8 cellular contexts compared by ENCODE assay signal in the genomic region with DNA sequence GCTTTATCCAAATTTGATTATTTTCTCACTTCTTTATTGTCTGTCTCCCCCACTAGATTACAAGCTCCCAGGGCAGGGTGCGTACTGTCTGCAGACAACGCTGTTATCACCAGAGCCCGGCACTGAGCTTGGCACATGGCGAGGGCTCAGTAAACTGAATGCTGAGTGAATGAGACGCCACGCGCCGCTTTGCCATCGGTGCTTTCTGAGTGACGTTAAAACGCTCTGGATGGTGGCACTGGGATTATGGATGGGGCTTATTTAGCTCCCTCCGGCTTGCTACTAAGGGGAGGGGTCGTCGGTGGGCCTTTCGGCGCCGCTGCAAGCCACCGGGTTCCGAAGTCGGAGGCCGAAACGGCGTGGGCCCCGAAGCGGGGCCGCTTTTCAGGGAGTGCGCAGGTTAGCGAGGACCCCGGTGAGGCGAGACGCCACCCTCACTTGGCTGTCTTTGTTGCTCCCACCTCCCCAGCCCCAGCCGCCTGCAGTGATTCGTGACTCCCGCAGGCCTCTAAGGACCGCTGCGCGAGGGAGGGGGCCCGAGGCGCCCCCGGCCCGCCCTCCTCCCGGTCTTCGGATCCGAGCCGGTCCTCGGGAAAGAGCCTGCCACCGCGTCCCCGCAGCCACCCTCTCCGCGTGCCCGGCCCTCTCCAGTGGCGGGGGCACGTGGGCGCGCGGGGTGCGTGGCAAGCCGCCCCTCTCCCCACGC. TPM values are rescaled to one million over a fixed set of nuclear protein-coding genes. Genes with fewer than 3 reads are reported as not detected.
DNase-seq lines count a peak whose midpoint lies in the region; ATAC-seq, FAIRE-seq and TF ChIP-seq lines count a peak whose summit lies in the region.

No MANE protein-coding gene starts in this region.

- H3K4me2 ChIP-seq in OCI-LY7 (ENCODE audit: low read length) (peak overlapping the region; percentile 44), GM12878 (ENCODE audit: control insufficient read depth, insufficient read depth) (peak overlapping the region; percentile 38)

- RAD21 ChIA-PET in GM12878 (lab: Charles Lee; ENCODE audit: unreplicated experiment), result no interaction called here

- TF ChIP-seq EP300 in GM12878 (IDR thresholded peaks at IDR 0.05; ENCODE audit: borderline replicate concordance in 1 of 2, control insufficient read depth in 1 of 2, low read depth in 2 of 2, low read length in 2 of 2), result no peak

- no peaks in the 10 kb centered on the region for H3K9me2 ChIP-seq in OCI-LY7 (ENCODE audit: insufficient read depth, low read length)

- H4K20me1 ChIP-seq in OCI-LY7 (ENCODE audit: insufficient read depth, low read length), result no peaks in the 10 kb centered on the region
- no peaks in the 10 kb centered on the region for H4K20me1 ChIP-seq in GM12878 (ENCODE audit: control insufficient read depth, insufficient read depth)

- SMC1A ChIA-PET in GM12878 (lab: Charles Lee; ENCODE audit: uncharacterized antibody, unreplicated experiment), result no interaction called here

- FAIRE-seq in GM12878 (lab: Jason Lieb, UNC), result no peak
- FAIRE-seq in kidney (lab: Jason Lieb, UNC), result no peak

- H3K9ac ChIP-seq in GM12878 (ENCODE audit: control insufficient read depth, insufficient read depth, low read length) (no peak overlapping the region), kidney (ENCODE audit: low read length in 2 of 2) (peak overlapping the region; percentile 32 to 58)

- H3K9me3 ChIP-seq in OCI-LY7 (ENCODE audit: low read length) (no peaks in the 10 kb centered on the region), GM12878 (replicated peaks; ENCODE audit: control insufficient read depth, insufficient read depth, low read length) (no peaks in the 10 kb centered on the region; the same call in 2 of the 3 replicates), kidney (ENCODE audit: control insufficient read depth in 1 of 2, low read length in 2 of 2) (no peaks in the 10 kb centered on the region)

- in situ Hi-C loops in GM12878 (cut with MboI), result no loop called here

- H3K36me3 ChIP-seq in OCI-LY7 (ENCODE audit: insufficient read depth, low read length) (no peaks in the 10 kb centered on the region), GM12878 (ENCODE audit: control insufficient read depth in 2 of 2, insufficient read depth in 2 of 2, low read length in 1 of 2) (no peaks in the 10 kb centered on the region), kidney (ENCODE audit: control insufficient read depth in 1 of 2, insufficient read depth in 2 of 2, low read length in 2 of 2) (no peaks in the 10 kb centered on the region)

- WGBS in GM12878 (ENCODE audit: insufficient coverage, insufficient replicate concordance, low lambda C conversion rate, missing lambda C conversion rate), result 47% methylated on average over 35 of the region's 60 CpGs

- CTCF ChIA-PET in OCI-LY7 (lab: Charles Lee; ENCODE audit: unreplicated experiment) (no interaction called here), GM12878 (lab: Yijun Ruan, JAX) (no interaction called here)

- no peak for TF ChIP-seq RAD21 in GM12878 (IDR thresholded peaks at IDR 0.05; ENCODE audit: insufficient read depth, low read depth, low read length)

- H3K27ac ChIP-seq in OCI-LY7 (ENCODE audit: low read depth, low read length, poor library complexity, severe bottlenecking), result no peak overlapping the region
- no peak overlapping the region for H3K27ac ChIP-seq in GM12878 (ENCODE audit: control insufficient read depth, insufficient read depth)
- no peak overlapping the region for H3K27ac ChIP-seq in kidney (ENCODE audit: low read depth in 2 of 2, low read length in 2 of 2)

- BruUV-seq in OCI-LY7 (replicated peaks; lab: Mats Ljungman, UMichigan), result no TSS peak
- BruUV-seq in GM12878 (replicated peaks; lab: Mats Ljungman, UMichigan), result no TSS peak

- POLR2A ChIA-PET in OCI-LY7 (lab: Charles Lee) (no interaction called here), GM12878 (lab: Charles Lee) (no interaction called here)

- intact Hi-C loops in OCI-LY7 (cut with micrococcal nuclease; ENCODE audit: unreplicated experiment), result no loop called here
- intact Hi-C loops in GM12878 (cut with micrococcal nuclease; ENCODE audit: unreplicated experiment), result no loop called here
- intact Hi-C loops in kidney (cut with DNase I), result no loop called here

- H3K79me2 ChIP-seq in OCI-LY7 (ENCODE audit: insufficient read depth, low read depth, low read length) (no peaks in the 10 kb centered on the region), GM12878 (ENCODE audit: control insufficient read depth, insufficient read depth, low read length) (no peaks in the 10 kb centered on the region)

- TF ChIP-seq CTCF in OCI-LY7 (conservative IDR thresholded peaks at IDR 0.05; ENCODE audit: low read length) (no peak), GM12878 (IDR thresholded peaks at IDR 0.05 in 2 of 3, conservative IDR thresholded peaks at IDR 0.05 in 1 of 3; ENCODE audit: control insufficient read depth in 2 of 3, extremely low read depth in 1 of 3, insufficient read depth in 1 of 3, low read depth in 3 of 3, low read length in 3 of 3) (no peak), kidney (IDR thresholded peaks at IDR 0.05; ENCODE audit: borderline replicate concordance, extremely low read depth, insufficient read depth) (no peak)

- ATAC-seq in GM18868 (IDR thresholded peaks at IDR 0.05; ENCODE audit: unreplicated experiment) (peak; percentile 39), GM12878 (peak; percentile 21; the same call in 2 of the 3 replicates), HG03280 (IDR thresholded peaks at IDR 0.05; ENCODE audit: unreplicated experiment) (no peak)

- H3K4me3 ChIP-seq in OCI-LY7 (ENCODE audit: low read depth, low read length, poor library complexity, severe bottlenecking) (peak overlapping the region; percentile 49), GM12878 (no peak overlapping the region), kidney (ENCODE audit: low read length in 2 of 2) (peak overlapping the region; percentile 42 to 61)

- TF ChIP-seq POLR2A in GM12878 (IDR thresholded peaks at IDR 0.05; ENCODE audit: low read depth, low read length), result no peak

- DNase-seq in OCI-LY7 (ENCODE audit: low spot score), result no peak
- no peak for DNase-seq in GM12878 (ENCODE audit: low read depth, low spot score)
- peak; percentile 73 for DNase-seq in kidney
- DNase-seq in stimulated activated CD4-positive, alpha-beta T cell treated with anti-CD3 and anti-CD28 coated beads, Interleukin-2, amount 100 ng/mL, for 4 hours (ENCODE audit: low read depth), result peak; percentile 10
- DNase-seq in DMS114 treated with DMSO at 0.1 percent for 48 hours (lab: John Stamatoyannopoulos, UW; ENCODE audit: unreplicated experiment), result no peak
- no peak for DNase-seq in SHP77 (lab: John Stamatoyannopoulos, UW)

- H3K27me3 ChIP-seq in GM12878 (replicated peaks in 1 of 2; ENCODE audit: control insufficient read depth in 2 of 2, insufficient read depth in 2 of 2, low read length in 1 of 2), result peaks cover 1 to 8% of the 10 kb centered on the region in 2 experiments; a peak in 3 of 4 replicates

- H3K4me1 ChIP-seq in OCI-LY7 (ENCODE audit: insufficient read depth, low read length, poor library complexity, severe bottlenecking) (no peaks in the 10 kb centered on the region), GM12878 (ENCODE audit: control insufficient read depth, insufficient read depth, low read length) (no peaks in the 10 kb centered on the region), kidney (ENCODE audit: control insufficient read depth in 1 of 2, insufficient read depth in 1 of 2, low read depth in 1 of 2, low read length in 2 of 2) (no peaks in the 10 kb centered on the region)

- H2AFZ ChIP-seq in OCI-LY7 (ENCODE audit: low read length) (no peak overlapping the region), GM12878 (ENCODE audit: control insufficient read depth, low read depth, low read length) (no peak overlapping the region)

TF ChIP-seq in GM12878, 131 proteins besides CTCF, POLR2A, EP300 and RAD21 (continues in another document):
- TF ChIP-seq TARDBP (IDR thresholded peaks at IDR 0.05; ENCODE audit: borderline replicate concordance) (no peak), TCF3 (IDR thresholded peaks at IDR 0.05; ENCODE audit: borderline replicate concordance, insufficient read depth, low read depth, low read length) (no peak), STAT1 (conservative IDR thresholded peaks at IDR 0.05) (no peak)
- TF ChIP-seq, protein P1, sequence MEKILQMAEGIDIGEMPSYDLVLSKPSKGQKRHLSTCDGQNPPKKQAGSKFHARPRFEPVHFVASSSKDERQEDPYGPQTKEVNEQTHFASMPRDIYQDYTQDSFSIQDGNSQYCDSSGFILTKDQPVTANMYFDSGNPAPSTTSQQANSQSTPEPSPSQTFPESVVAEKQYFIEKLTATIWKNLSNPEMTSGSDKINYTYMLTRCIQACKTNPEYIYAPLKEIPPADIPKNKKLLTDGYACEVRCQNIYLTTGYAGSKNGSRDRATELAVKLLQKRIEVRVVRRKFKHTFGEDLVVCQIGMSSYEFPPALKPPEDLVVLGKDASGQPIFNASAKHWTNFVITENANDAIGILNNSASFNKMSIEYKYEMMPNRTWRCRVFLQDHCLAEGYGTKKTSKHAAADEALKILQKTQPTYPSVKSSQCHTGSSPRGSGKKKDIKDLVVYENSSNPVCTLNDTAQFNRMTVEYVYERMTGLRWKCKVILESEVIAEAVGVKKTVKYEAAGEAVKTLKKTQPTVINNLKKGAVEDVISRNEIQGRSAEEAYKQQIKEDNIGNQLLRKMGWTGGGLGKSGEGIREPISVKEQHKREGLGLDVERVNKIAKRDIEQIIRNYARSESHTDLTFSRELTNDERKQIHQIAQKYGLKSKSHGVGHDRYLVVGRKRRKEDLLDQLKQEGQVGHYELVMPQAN (conservative IDR thresholded peaks at IDR 0.05), result no peak

RNA-seq across cellular contexts. Expression of a gene that starts 0.6 kb away (rescaled TPM):
- 0.21 TPM in 1 of 2 replicates, not detected in the other for total RNA-seq in OCI-LY7 (2014; rRNA removed; shearing (Covaris generic))
- total RNA-seq in OCI-LY7 (2022) (1.4 and 2.2 TPM in 2 replicates), GM12878 (2014; rRNA removed) (0.34 TPM in 1 of 2 replicates, not detected in the other), GM12878 (2014; rRNA removed; fragmentation: Illumina TruSeq; extraction: Trizol) (not detected in 2 replicates), GM12878 (2021) (0.45 and 0.59 TPM in 2 replicates), kidney (168 TPM)
- total RNA-seq in GM12878 (2013; cell fraction: nucleolus; rRNA removed), result not detected in 2 replicates
- 0.13 TPM for polyA plus RNA-seq in GM12878 (2011; ENCODE audit: low read depth)
- polyA plus RNA-seq in GM12878 (2011; rRNA removed) (0.09 and 0.14 TPM in 2 replicates), GM12878 (2014; fragmentation: Illumina TruSeq; extraction: Trizol) (0.13 TPM in 1 of 2 replicates, not detected in the other), GM12878 (2014; fragmentation: Nextera tagmentation; extraction: Ambion mirVana) (under 1 TPM; 0.13 to 0.53 TPM), GM12878 (2014; rRNA removed) (0.46 TPM in 1 of 2 replicates, not detected in the other), GM12878 (2016; fragmentation: Nextera tagmentation; extraction: Ambion mirVana) (under 1 TPM; 0.33 to 0.48 TPM), kidney (ENCODE audit: insufficient read depth, low read depth, low replicate concordance) (44.0 TPM)
- polyA plus RNA-seq in GM12878 (2011; cell fraction: cytosol; rRNA removed), result 0.13 and 0.27 TPM in 2 replicates
- not detected in 2 replicates for polyA plus RNA-seq in GM12878 (2011; cell fraction: nucleus; rRNA removed)
- 0.16 and 0.29 TPM in 2 replicates for polyA plus RNA-seq in GM12878 (2012)
- 0.15 TPM in 1 of 2 replicates, not detected in the other for polyA minus RNA-seq in GM12878 (2011; rRNA and poly(A)+ RNA removed)
- 0.94 TPM in 1 of 2 replicates, not detected in the other for polyA minus RNA-seq in GM12878 (2011; cell fraction: cytosol; rRNA and poly(A)+ RNA removed)
- not detected in 2 replicates for polyA minus RNA-seq in GM12878 (2011; cell fraction: nucleus; rRNA and poly(A)+ RNA removed)

Comparison
In these comparisons a context has a peak if more than half of its experiments do, and no peak if none do; other contexts are left out.
1. DNase-seq: peak in kidney (single experiment) and stimulated activated CD4-positive, alpha-beta T cell treated with anti-CD3 and anti-CD28 coated beads, Interleukin-2, amount 100 ng/mL, for 4 hours (single experiment); none in OCI-LY7 (single experiment), GM12878 (single experiment), DMS114 treated with DMSO at 0.1 percent for 48 hours (single experiment) and SHP77 (0 of 2).
2. RNA of a gene that starts 0.6 kb away (total RNA-seq): 168 TPM in kidney (single experiment); 0.21 to 2.2 TPM in OCI-LY7 and 0.34 to 0.59 TPM in GM12878; every median in the first group is over 10 times any median in the second.